ENCODE assay signal across 17 cellular contexts in the genomic region with DNA sequence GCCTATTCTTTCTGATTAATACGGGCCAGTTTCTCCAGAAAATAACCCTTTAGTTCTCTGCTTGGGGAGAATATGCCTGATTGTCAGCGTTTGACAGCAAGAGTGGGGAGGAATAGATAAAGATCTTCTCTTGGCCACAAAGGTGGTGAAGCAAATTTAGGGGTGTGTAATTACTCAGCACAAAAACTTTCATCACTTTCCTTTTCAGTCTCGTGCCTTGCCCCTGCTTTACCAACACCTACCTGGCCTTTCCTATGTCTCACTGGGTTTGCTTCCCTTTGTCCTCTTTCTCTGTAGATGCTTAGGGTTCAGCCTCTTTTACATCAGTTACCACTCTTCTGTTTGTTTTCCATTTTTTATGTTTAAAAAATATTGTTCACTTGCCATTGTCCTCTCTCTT.
DNase-seq lines count a peak whose midpoint lies in the region; ATAC-seq, FAIRE-seq and TF ChIP-seq lines count a peak whose summit lies in the region.
"Had no signal": no experiment of that assay in that cellular context is flagged by ENCODE, and none has a peak within 500 bp of the region (broad histone marks: within the 10 kb centered on the region; RNA-seq: fewer than 3 reads in every experiment).

No MANE protein-coding gene starts in this region.

- no peak for FAIRE-seq in urothelium cell line (lab: Jason Lieb, UNC)
- FAIRE-seq: A204.1, GM12878, HepG2, HTR-8/SVneo had no signal

- ATAC-seq in GM18505 (IDR thresholded peaks at IDR 0.05; ENCODE audit: unreplicated experiment) = peak; percentile 56
- ATAC-seq in GM21360 (IDR thresholded peaks at IDR 0.05; ENCODE audit: unreplicated experiment) = peak; percentile 51
- ATAC-seq in HG03432 (IDR thresholded peaks at IDR 0.05; ENCODE audit: unreplicated experiment) = peak; percentile 72
- ATAC-seq: GM12878, HepG2 had no signal

- TF ChIP-seq POLR2A in GM18505 (IDR thresholded peaks at IDR 0.05; ENCODE audit: borderline replicate concordance, extremely low read depth, insufficient read depth, insufficient read length) = no peak

- DNase-seq in NCI-H2196 treated with DMSO at 0.1 percent for 48 hours (lab: John Stamatoyannopoulos, UW; ENCODE audit: unreplicated experiment) = no peak
- DNase-seq in urothelium cell line (ENCODE audit: low spot score) = no peak
- DNase-seq in midbrain (lab: John Stamatoyannopoulos, UW) = no peak
- DNase-seq in central memory CD4-positive, alpha-beta T cell = no peak
- DNase-seq: C1 segment of cervical spinal cord; Calu3; CD4-positive, alpha-beta T cell; DMS 273 treated with DMSO at 0.1 percent for 48 hours; GOT3; HCEC 1CT had no signal
